8 cellular contexts compared by ENCODE assay signal in genomic region chr11:34051349-34052035, GRCh38. TPM values are rescaled to one million over a fixed set of nuclear protein-coding genes. Genes with fewer than 3 reads are reported as not detected.
DNase-seq lines count a peak whose midpoint lies in the region; ATAC-seq and TF ChIP-seq lines count a peak whose summit lies in the region.

A gene with protein sequence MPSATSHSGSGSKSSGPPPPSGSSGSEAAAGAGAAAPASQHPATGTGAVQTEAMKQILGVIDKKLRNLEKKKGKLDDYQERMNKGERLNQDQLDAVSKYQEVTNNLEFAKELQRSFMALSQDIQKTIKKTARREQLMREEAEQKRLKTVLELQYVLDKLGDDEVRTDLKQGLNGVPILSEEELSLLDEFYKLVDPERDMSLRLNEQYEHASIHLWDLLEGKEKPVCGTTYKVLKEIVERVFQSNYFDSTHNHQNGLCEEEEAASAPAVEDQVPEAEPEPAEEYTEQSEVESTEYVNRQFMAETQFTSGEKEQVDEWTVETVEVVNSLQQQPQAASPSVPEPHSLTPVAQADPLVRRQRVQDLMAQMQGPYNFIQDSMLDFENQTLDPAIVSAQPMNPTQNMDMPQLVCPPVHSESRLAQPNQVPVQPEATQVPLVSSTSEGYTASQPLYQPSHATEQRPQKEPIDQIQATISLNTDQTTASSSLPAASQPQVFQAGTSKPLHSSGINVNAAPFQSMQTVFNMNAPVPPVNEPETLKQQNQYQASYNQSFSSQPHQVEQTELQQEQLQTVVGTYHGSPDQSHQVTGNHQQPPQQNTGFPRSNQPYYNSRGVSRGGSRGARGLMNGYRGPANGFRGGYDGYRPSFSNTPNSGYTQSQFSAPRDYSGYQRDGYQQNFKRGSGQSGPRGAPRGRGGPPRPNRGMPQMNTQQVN (plus strand): TSS chr11:34051731. CDS start chr11:34052421, 690 bp downstream.

- H3K4me1 ChIP-seq in thoracic aorta (ENCODE audit: control insufficient read depth in 1 of 2, low read depth in 2 of 2): peaks cover 39% of the 10 kb centered on the region in 2 donors

- no peaks in the 10 kb centered on the region for H3K9me3 ChIP-seq in thoracic aorta

- H3K36me3 ChIP-seq in thoracic aorta: no peaks in the 10 kb centered on the region

- H3K4me1 Mint-ChIP-seq in activated naive CD8-positive, alpha-beta T cell (ENCODE audit: low read depth): peaks cover 36% of the 10 kb centered on the region
- peaks cover 43% of the 10 kb centered on the region for H3K4me1 Mint-ChIP-seq in osteocyte (ENCODE audit: unreplicated experiment)

- no peaks in the 10 kb centered on the region for H3K9me3 Mint-ChIP-seq in activated naive CD8-positive, alpha-beta T cell (ENCODE audit: low read depth)
- H3K9me3 Mint-ChIP-seq in osteocyte (ENCODE audit: unreplicated experiment): no peaks in the 10 kb centered on the region

- peaks cover 2% of the 10 kb centered on the region for H3K27me3 Mint-ChIP-seq in activated naive CD8-positive, alpha-beta T cell
- no peaks in the 10 kb centered on the region for H3K27me3 Mint-ChIP-seq in osteocyte (ENCODE audit: unreplicated experiment)

- H3K27ac Mint-ChIP-seq in activated naive CD8-positive, alpha-beta T cell: peak within 1 kb of the TSS; percentile 99
- peak within 1 kb of the TSS; percentile 95 for H3K27ac Mint-ChIP-seq in osteocyte (ENCODE audit: unreplicated experiment)

- H3K27me3 ChIP-seq in thoracic aorta (replicated peaks; ENCODE audit: insufficient read depth): no peaks in the 10 kb centered on the region

- H3K4me3 Mint-ChIP-seq in activated naive CD8-positive, alpha-beta T cell: peak within 1 kb of the TSS; percentile 99
- H3K4me3 Mint-ChIP-seq in osteocyte (ENCODE audit: unreplicated experiment): peak within 1 kb of the TSS; percentile 95

- peaks cover 5% of the 10 kb centered on the region for H3K36me3 Mint-ChIP-seq in activated naive CD8-positive, alpha-beta T cell
- H3K36me3 Mint-ChIP-seq in osteocyte (ENCODE audit: unreplicated experiment): peaks cover 11% of the 10 kb centered on the region

- intact Hi-C loops in head of caudate nucleus (cut with DNase I): loop anchor here (1.0 kb wide), 1 partner anchor 54 kb away; the partner anchor contains the start of gene NAT10

- TF ChIP-seq CTCF in GM10248 (IDR thresholded peaks at IDR 0.05; ENCODE audit: control extremely low read depth, extremely low read depth, low read depth, missing control alignments): no peak
- TF ChIP-seq CTCF in osteocyte (IDR thresholded peaks at IDR 0.05): no peak
- TF ChIP-seq CTCF in thoracic aorta (IDR thresholded peaks at IDR 0.05): no peak

- H3K4me3 ChIP-seq in thoracic aorta: peak within 1 kb of the TSS; percentile 100

- peak within 1 kb of the TSS; percentile 92 to 99 for H3K27ac ChIP-seq in thoracic aorta

- POLR2A ChIA-PET in GM10248 (lab: Yijun Ruan, JAX): interaction anchor here (0.5 to 1.0 kb wide), 5 partner anchors 9 to 551 kb away, joined by 3 to 4 read pairs (median 3); partner anchors contain the start of gene NAT10

- DNase-seq in GM10248 (ENCODE audit: extremely low spot score) (peak; percentile 93), NCI-H1105 treated with DMSO at 0.1 percent for 48 hours (lab: John Stamatoyannopoulos, UW) (peak; percentile 94), SKM-1 treated with dmso at 0.1 percent for 144 hours (lab: John Stamatoyannopoulos, UW; ENCODE audit: unreplicated experiment) (peak; percentile 94), head of caudate nucleus (peak; percentile 71 to 96 (median 90)), osteocyte (ENCODE audit: extremely low spot score, unreplicated experiment) (peak; percentile 95), thoracic aorta (ENCODE audit: low spot score) (peak; percentile 47)

- CTCF ChIA-PET in GM10248 (lab: Yijun Ruan, JAX): interaction anchor here (0.7 to 2.3 kb wide), 6 partner anchors 11 to 123 kb away, joined by 3 to 8 read pairs (median 6); no protein-coding TSS in a partner anchor

- ATAC-seq in HG02623 (IDR thresholded peaks at IDR 0.05; ENCODE audit: unreplicated experiment) (peak; percentile 52), thoracic aorta (ENCODE audit: insufficient number of reproducible peaks, low FRiP score, low read depth) (peak; percentile 77)

RNA-seq across cellular contexts. Expression of the gene that starts here (rescaled TPM):
- total RNA-seq in osteocyte: 245 and 252 TPM in 2 replicates
- 100 to 1,000 TPM; 145 to 184 TPM for total RNA-seq in thoracic aorta

Comparison
In these comparisons a context has a peak if more than half of its experiments do, and no peak if none do; other contexts are left out.
1. Peak in every context shown above with its lines: DNase-seq, ATAC-seq, H3K4me3 ChIP-seq and H3K27ac ChIP-seq.